31 cellular contexts compared by ENCODE assay signal in the genomic region with DNA sequence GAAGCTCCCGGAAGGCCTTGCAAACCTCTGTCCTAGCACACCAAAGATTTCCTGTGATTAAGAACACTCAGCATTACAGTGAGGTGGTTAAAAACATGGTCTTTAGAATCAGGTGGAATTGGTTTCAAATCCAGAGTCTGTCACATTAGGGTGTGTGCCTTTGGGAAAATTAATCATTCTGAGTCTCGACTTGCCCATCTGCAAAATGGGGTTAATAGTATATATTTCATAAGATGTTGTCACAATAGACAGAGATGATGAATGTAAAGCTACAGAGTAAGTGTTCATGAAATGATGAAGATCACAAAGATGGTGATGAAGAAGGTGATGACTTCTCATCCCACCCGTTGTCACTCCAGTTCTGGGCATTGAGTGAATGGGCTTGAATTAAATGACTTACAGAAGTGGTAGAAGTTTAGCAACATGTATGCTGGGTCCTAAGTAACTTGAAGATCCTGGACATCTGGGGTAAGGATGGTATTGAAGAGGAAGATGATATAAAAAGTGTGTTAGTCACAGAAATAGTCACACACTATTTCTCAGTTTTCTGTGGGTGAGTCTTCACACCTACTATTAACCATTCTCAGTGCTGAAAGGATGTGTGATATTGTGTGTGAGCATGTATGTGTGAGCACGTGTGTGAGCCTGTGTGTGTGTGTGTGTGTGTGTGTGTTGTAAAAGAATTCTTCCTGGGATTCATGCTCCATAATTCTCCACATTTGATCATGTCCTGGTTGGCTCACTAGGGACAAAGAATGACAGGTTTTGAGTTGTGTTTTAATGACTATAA. TPM values are rescaled to one million over a fixed set of nuclear protein-coding genes. Genes with fewer than 3 reads are reported as not detected.
DNase-seq lines count a peak whose midpoint lies in the region; ATAC-seq, FAIRE-seq and TF ChIP-seq lines count a peak whose summit lies in the region.
"Had no signal": no experiment of that assay in that cellular context is flagged by ENCODE, and none has a peak within 500 bp of the region (broad histone marks: within the 10 kb centered on the region; RNA-seq: fewer than 3 reads in every experiment).

No MANE protein-coding gene starts in this region.

- H3K4me3 ChIP-seq in HEK293 (ENCODE audit: low read depth, low read length) (no peak overlapping the region), GM12878 (no peak overlapping the region), esophagus muscularis mucosa (no peak overlapping the region)
- H3K4me3 ChIP-seq: A549, body of pancreas, MG63, SJSA1, transverse colon had no signal

- no peaks in the 10 kb centered on the region for H3K9me3 Mint-ChIP-seq in activated T-cell treated with anti-CD3 and anti-CD28 coated beads, Interleukin-2, amount 50 U/mL, for 24 hours
- peaks cover 3% of the 10 kb centered on the region for H3K9me3 Mint-ChIP-seq in natural killer cell treated with Interleukin-12 subunit alpha and Interleukin-12 subunit beta and Interleukin-15 and Interleukin-18, amount 100 ng/mL, for 72 hours
- H3K9me3 Mint-ChIP-seq: nephron progenitor cell had no signal

- no peak overlapping the region for H2AFZ ChIP-seq in GM12878 (ENCODE audit: control insufficient read depth, low read depth, low read length)

- no peak for TF ChIP-seq RAD21 in GM12878 (IDR thresholded peaks at IDR 0.05; ENCODE audit: insufficient read depth, low read depth, low read length)

- peak overlapping the region; percentile 48 for H3K27ac Mint-ChIP-seq in activated T-cell treated with anti-CD3 and anti-CD28 coated beads, Interleukin-2, amount 50 U/mL, for 24 hours
- H3K27ac Mint-ChIP-seq in natural killer cell treated with Interleukin-12 subunit alpha and Interleukin-12 subunit beta and Interleukin-15 and Interleukin-18, amount 100 ng/mL, for 72 hours = peak overlapping the region; percentile 86 to 93
- H3K27ac Mint-ChIP-seq: mesothelial cell of epicardium, nephron progenitor cell had no signal

- H3K4me1 Mint-ChIP-seq in activated T-cell treated with anti-CD3 and anti-CD28 coated beads, Interleukin-2, amount 50 U/mL, for 24 hours (ENCODE audit: low read depth) = peaks cover 66% of the 10 kb centered on the region
- H3K4me1 Mint-ChIP-seq in natural killer cell treated with Interleukin-12 subunit alpha and Interleukin-12 subunit beta and Interleukin-15 and Interleukin-18, amount 100 ng/mL, for 72 hours (ENCODE audit: low read depth in 2 of 2) = peaks cover 77 to 78% of the 10 kb centered on the region in 2 donors

- H3K36me3 ChIP-seq in HEK293 (ENCODE audit: control insufficient read depth in 2 of 2, insufficient read depth in 1 of 2, low read length in 2 of 2) (no peaks in the 10 kb centered on the region), GM12878 (ENCODE audit: control insufficient read depth in 2 of 2, insufficient read depth in 2 of 2, low read length in 1 of 2) (peaks cover 0 to 26% of the 10 kb centered on the region in 2 experiments; a peak in 2 of 4 replicates), esophagus muscularis mucosa (no peaks in the 10 kb centered on the region)
- H3K36me3 ChIP-seq: MG63, SJSA1, transverse colon had no signal

- peaks cover 43% of the 10 kb centered on the region for H3K36me3 Mint-ChIP-seq in activated T-cell treated with anti-CD3 and anti-CD28 coated beads, Interleukin-2, amount 50 U/mL, for 24 hours (ENCODE audit: low read depth)
- H3K36me3 Mint-ChIP-seq in natural killer cell treated with Interleukin-12 subunit alpha and Interleukin-12 subunit beta and Interleukin-15 and Interleukin-18, amount 100 ng/mL, for 72 hours = peaks cover 9% of the 10 kb centered on the region
- H3K36me3 Mint-ChIP-seq: mesothelial cell of epicardium had no signal

- H3K79me2 ChIP-seq in GM12878 (ENCODE audit: control insufficient read depth, insufficient read depth, low read length) = no peaks in the 10 kb centered on the region; the same call in 1 of the 2 replicates

- no peak for FAIRE-seq in GM12878 (lab: Jason Lieb, UNC)
- FAIRE-seq: A549, RCC 7860, small intestine, TTC549 had no signal

- RAD21 ChIA-PET in GM12878 (lab: Charles Lee; ENCODE audit: unreplicated experiment) = interaction anchor here (0.5 to 3.2 kb wide), 7 partner anchors 8 to 236 kb away, joined by 3 to 16 read pairs (median 3); no protein-coding TSS in a partner anchor

- no peak for ATAC-seq in GM12878
- ATAC-seq in natural killer cell treated with Interleukin-12 subunit alpha and Interleukin-12 subunit beta and Interleukin-15 and Interleukin-18, amount 100 ng/mL, for 72 hours = peak; percentile 70 to 71
- ATAC-seq: A549, body of pancreas, left ventricle myocardium superior had no signal

- DNase-seq in activated T-cell treated with anti-CD3 and anti-CD28 coated beads, Interleukin-2, amount 50 U/mL, for 24 hours = no peak
- DNase-seq in activated T-cell treated with anti-CD3 and anti-CD28 coated beads, Interleukin-2, amount 50 U/mL, for 48 hours = no peak
- DNase-seq in GM12878 (ENCODE audit: low read depth, low spot score) (no peak), NCI-H1436 treated with DMSO at 0.1 percent for 48 hours (lab: John Stamatoyannopoulos, UW) (no peak), GOT3 (lab: John Stamatoyannopoulos, UW) (no peak), esophagus muscularis mucosa (ENCODE audit: extremely low spot score) (no peak)
- no peak for DNase-seq in natural killer cell treated with Interleukin-12 subunit alpha and Interleukin-12 subunit beta and Interleukin-15 and Interleukin-18, amount 100 ng/mL, for 72 hours (ENCODE audit: low spot score)
- DNase-seq: activated CD4-positive, alpha-beta T cell treated with anti-CD3 and anti-CD28 coated beads for 1 hour; body of pancreas; DMS79 treated with DMSO at 0.1 percent for 48 hours; GF-D8; glutamatergic neuron; HCEC 1CT; islet precursor cell; KG1; left ventricle myocardium superior; MG63; NCI-H1105 treated with DMSO at 0.1 percent for 48 hours; NCI-H2081 treated with DMSO at 0.1 percent for 48 hours; NCI-H226; nephron progenitor cell; small intestine; stimulated activated CD4-positive, alpha-beta T cell treated with anti-CD3 and anti-CD28 coated beads, Interleukin-1b, Interleukin-23, amount 100 ng/mL, for 48 hours; stimulated activated CD8-positive, alpha-beta memory T cell treated with anti-CD3 and anti-CD28 coated beads, Interleukin-4, amount 100 ng/mL, for 48 hours; transverse colon had no signal

- no peak for TF ChIP-seq POLR2A in GM12878 (IDR thresholded peaks at IDR 0.05; ENCODE audit: low read depth, low read length)
- TF ChIP-seq POLR2A in esophagus muscularis mucosa (IDR thresholded peaks at IDR 0.05; ENCODE audit: low read depth) = no peak

- no peaks in the 10 kb centered on the region for H3K9me3 ChIP-seq in HEK293 (ENCODE audit: control insufficient read depth, insufficient read depth, low read depth, low read length)
- no peaks in the 10 kb centered on the region for H3K9me3 ChIP-seq in GM12878 (replicated peaks; ENCODE audit: control insufficient read depth, insufficient read depth, low read length)
- H3K9me3 ChIP-seq in esophagus muscularis mucosa = no peaks in the 10 kb centered on the region
- H3K9me3 ChIP-seq: A549, body of pancreas, MG63, SJSA1, transverse colon had no signal

- SMC1A ChIA-PET in GM12878 (lab: Charles Lee; ENCODE audit: uncharacterized antibody, unreplicated experiment) = interaction anchor here (0.7 to 6.6 kb wide), 13 partner anchors 8 to 233 kb away, joined by 3 to 100 read pairs (median 7); a partner anchor contains a TSS

- H3K4me2 ChIP-seq in GM12878 (ENCODE audit: control insufficient read depth, insufficient read depth) = no peak overlapping the region
- H3K4me2 ChIP-seq: A549 had no signal

- no peak overlapping the region for H3K9ac ChIP-seq in GM12878 (ENCODE audit: control insufficient read depth, insufficient read depth, low read length)

- TF ChIP-seq EP300 in GM12878 (IDR thresholded peaks at IDR 0.05; ENCODE audit: borderline replicate concordance in 1 of 2, control insufficient read depth in 1 of 2, low read depth in 2 of 2, low read length in 2 of 2) = no peak
- TF ChIP-seq EP300 in esophagus muscularis mucosa (IDR thresholded peaks at IDR 0.05) = no peak

- no peak overlapping the region for H3K4me3 Mint-ChIP-seq in activated T-cell treated with anti-CD3 and anti-CD28 coated beads, Interleukin-2, amount 50 U/mL, for 24 hours
- peak overlapping the region; percentile 64 for H3K4me3 Mint-ChIP-seq in natural killer cell treated with Interleukin-12 subunit alpha and Interleukin-12 subunit beta and Interleukin-15 and Interleukin-18, amount 100 ng/mL, for 72 hours
- H3K4me3 Mint-ChIP-seq: mesothelial cell of epicardium, nephron progenitor cell had no signal

- intact Hi-C loops in GM12878 (cut with micrococcal nuclease; ENCODE audit: unreplicated experiment) = no loop called here
- intact Hi-C loops in esophagus muscularis mucosa (cut with DNase I) = no loop called here

- no peaks in the 10 kb centered on the region for H3K27me3 Mint-ChIP-seq in activated T-cell treated with anti-CD3 and anti-CD28 coated beads, Interleukin-2, amount 50 U/mL, for 24 hours
- no peaks in the 10 kb centered on the region for H3K27me3 Mint-ChIP-seq in natural killer cell treated with Interleukin-12 subunit alpha and Interleukin-12 subunit beta and Interleukin-15 and Interleukin-18, amount 100 ng/mL, for 72 hours

- no TSS peak for BruUV-seq in GM12878 (replicated peaks; lab: Mats Ljungman, UMichigan)

- H3K27ac ChIP-seq in HEK293 (ENCODE audit: extremely low read depth, low read depth, low read length) = no peak overlapping the region
- no peak overlapping the region for H3K27ac ChIP-seq in GM12878 (ENCODE audit: control insufficient read depth, insufficient read depth)
- H3K27ac ChIP-seq in esophagus muscularis mucosa (replicated peaks in 1 of 4) = no peak overlapping the region
- H3K27ac ChIP-seq: A549, body of pancreas, SJSA1 had no signal

- no peaks in the 10 kb centered on the region for H3K27me3 ChIP-seq in GM12878 (replicated peaks in 1 of 2; ENCODE audit: control insufficient read depth in 2 of 2, insufficient read depth in 2 of 2, low read length in 1 of 2)
- no peaks in the 10 kb centered on the region for H3K27me3 ChIP-seq in esophagus muscularis mucosa
- H3K27me3 ChIP-seq: body of pancreas, MG63, SJSA1, transverse colon had no signal

- H3K4me1 ChIP-seq in HEK293 (ENCODE audit: control insufficient read depth, insufficient read depth, low read length) = peaks cover 3% of the 10 kb centered on the region; the same call in 1 of the 2 replicates
- peaks cover 15% of the 10 kb centered on the region for H3K4me1 ChIP-seq in GM12878 (ENCODE audit: control insufficient read depth, insufficient read depth, low read length)
- H3K4me1 ChIP-seq in esophagus muscularis mucosa = peaks cover 7 to 23% (median 15%) of the 10 kb centered on the region in 4 donors

- H4K20me1 ChIP-seq in GM12878 (ENCODE audit: control insufficient read depth, insufficient read depth) = no peaks in the 10 kb centered on the region

- 95% methylated on average over 4 of the region's 4 CpGs for WGBS in GM12878 (ENCODE audit: insufficient coverage, insufficient replicate concordance, low lambda C conversion rate, missing lambda C conversion rate)
- 94% methylated on average over 4 of the region's 4 CpGs for WGBS in esophagus muscularis mucosa

- in situ Hi-C loops in GM12878 (cut with MboI) = no loop called here

- TF ChIP-seq CTCF in HEK293 (tag by site-specific recombination; IDR thresholded peaks at IDR 0.05) (no peak), GM12878 (IDR thresholded peaks at IDR 0.05 in 2 of 3, conservative IDR thresholded peaks at IDR 0.05 in 1 of 3; ENCODE audit: control insufficient read depth in 2 of 3, extremely low read depth in 1 of 3, insufficient read depth in 1 of 3, low read depth in 3 of 3, low read length in 3 of 3) (no peak), esophagus muscularis mucosa (IDR thresholded peaks at IDR 0.05) (no peak)

- CTCF ChIA-PET in HEK293 (lab: Yijun Ruan, JAX) (interaction anchor here (1.6 kb wide), 1 partner anchor 88 kb away, joined by 6 read pairs; no protein-coding TSS in a partner anchor), GM12878 (lab: Yijun Ruan, JAX) (interaction anchor here (2.1 to 2.6 kb wide), 2 partner anchors 14 to 88 kb away, joined by 9 to 11 read pairs; no protein-coding TSS in a partner anchor)

- POLR2A ChIA-PET in HEK293 (lab: Yijun Ruan, JAX) (interaction anchor here (1.5 kb wide), 1 partner anchor 10 kb away, joined by 4 read pairs; no protein-coding TSS in a partner anchor), GM12878 (lab: Charles Lee) (interaction anchor here (0.6 to 2.6 kb wide), 4 partner anchors 10 to 86 kb away, joined by 3 to 8 read pairs (median 5); no protein-coding TSS in a partner anchor)

RNA-seq across cellular contexts. Expression of a gene that starts 28.0 kb away (rescaled TPM):
- total RNA-seq in GM12878 (2013; cell fraction: nucleolus; rRNA removed) = 359 and 392 TPM in 2 replicates
- total RNA-seq in GM12878 (2014; rRNA removed) (16.9 and 21.3 TPM in 2 replicates), GM12878 (2014; rRNA removed; fragmentation: Illumina TruSeq; extraction: Trizol) (18.4 and 20.1 TPM in 2 replicates), GM12878 (2021) (15.2 and 17.5 TPM in 2 replicates), esophagus muscularis mucosa (10 to 100 TPM; 18.3 to 47.2 (median 32.9) TPM)
- 21.4 TPM for polyA plus RNA-seq in GM12878 (2011; ENCODE audit: low read depth)
- polyA plus RNA-seq in GM12878 (2011; rRNA removed) (82.7 and 92.6 TPM in 2 replicates), GM12878 (2014; fragmentation: Illumina TruSeq; extraction: Trizol) (14.0 and 14.2 TPM in 2 replicates), GM12878 (2014; fragmentation: Nextera tagmentation; extraction: Ambion mirVana) (1 to 10 TPM; 4.9 to 6.3 TPM), GM12878 (2014; rRNA removed) (13.0 and 15.3 TPM in 2 replicates), GM12878 (2016; fragmentation: Nextera tagmentation; extraction: Ambion mirVana) (10 to 100 TPM in 1 of 2 experiments, 1 to 10 TPM in 1; 9.7 to 12.1 TPM)
- 78.6 and 84.6 TPM in 2 replicates for polyA plus RNA-seq in GM12878 (2011; cell fraction: cytosol; rRNA removed)
- polyA plus RNA-seq in GM12878 (2011; cell fraction: nucleus; rRNA removed) = 78.6 and 79.5 TPM in 2 replicates
- polyA plus RNA-seq in GM12878 (2012) = 29.0 and 31.7 TPM in 2 replicates
- polyA minus RNA-seq in GM12878 (2011; rRNA and poly(A)+ RNA removed) = 260 and 266 TPM in 2 replicates
- polyA minus RNA-seq in GM12878 (2011; cell fraction: cytosol; rRNA and poly(A)+ RNA removed) = 53.4 and 63.7 TPM in 2 replicates
- 204 and 326 TPM in 2 replicates for polyA minus RNA-seq in GM12878 (2011; cell fraction: nucleus; rRNA and poly(A)+ RNA removed)
- total RNA-seq in natural killer cell treated with Interleukin-12 subunit alpha and Interleukin-12 subunit beta and Interleukin-15 and Interleukin-18, amount 100 ng/mL, for 72 hours = 10 to 100 TPM; 59.9 to 81.3 TPM
